8 cellular contexts compared by ENCODE assay signal in genomic region chr12:122701491-122701890, GRCh38. TPM values are rescaled to one million over a fixed set of nuclear protein-coding genes. Genes with fewer than 3 reads are reported as not detected.
DNase-seq lines count a peak whose midpoint lies in the region; ATAC-seq, FAIRE-seq and TF ChIP-seq lines count a peak whose summit lies in the region.
"Not testable (repeated sequence)": the region's sequence is repeated elsewhere in the genome, so short reads cannot be mapped to it uniquely, and the experiment has no call there.
"Had no signal": no experiment of that assay in that cellular context is flagged by ENCODE, and none has a peak within 500 bp of the region (broad histone marks: within the 10 kb centered on the region; RNA-seq: fewer than 3 reads in every experiment).

No MANE protein-coding gene starts in this region.

- CTCF ChIA-PET in GM12878 (lab: Yijun Ruan, JAX): not testable (repeated sequence)

- FAIRE-seq in GM12878 (lab: Jason Lieb, UNC): peak; percentile 57

- not testable (repeated sequence) for H4K20me1 ChIP-seq in GM12878 (ENCODE audit: control insufficient read depth, insufficient read depth); smooth muscle cell (ENCODE audit: low read depth)

- RAD21 ChIA-PET in GM12878 (lab: Charles Lee; ENCODE audit: unreplicated experiment): not testable (repeated sequence)

- H2AFZ ChIP-seq in GM12878 (ENCODE audit: control insufficient read depth, low read depth, low read length): not testable (repeated sequence)
- peak overlapping the region; percentile 23 for H2AFZ ChIP-seq in smooth muscle cell (ENCODE audit: low read depth)

- in situ Hi-C loops in GM12878 (cut with MboI): not testable (repeated sequence)

- peak; percentile 23 for DNase-seq in H4 (ENCODE audit: low spot score)
- DNase-seq in NCI-H82 (lab: John Stamatoyannopoulos, UW): peak; percentile 9
- not testable (repeated sequence) for DNase-seq in GM12878 (ENCODE audit: low read depth, low spot score); esophagus squamous epithelium (lab: John Stamatoyannopoulos, UW); nephron progenitor cell; smooth muscle cell (lab: John Stamatoyannopoulos, UW; ENCODE audit: unreplicated experiment)
- DNase-seq in left kidney (ENCODE audit: low read depth, low spot score): peak; percentile 68

- H3K27me3 Mint-ChIP-seq in nephron progenitor cell (ENCODE audit: low read depth, poor library complexity): peaks cover 17% of the 10 kb centered on the region

- not testable (repeated sequence) for H3K4me1 Mint-ChIP-seq in nephron progenitor cell

- not testable (repeated sequence) for H3K4me2 ChIP-seq in GM12878 (ENCODE audit: control insufficient read depth, insufficient read depth)
- H3K4me2 ChIP-seq in smooth muscle cell: peak overlapping the region; percentile 28

- TF ChIP-seq RAD21 in GM12878 (IDR thresholded peaks at IDR 0.05; ENCODE audit: insufficient read depth, low read depth, low read length): not testable (repeated sequence)

- POLR2A ChIA-PET in GM12878 (lab: Charles Lee): not testable (repeated sequence)

- 38% methylated on average over 4 of the region's 4 CpGs for WGBS in GM12878 (ENCODE audit: insufficient coverage, insufficient replicate concordance, low lambda C conversion rate, missing lambda C conversion rate)
- 49 to 50% methylated on average over 3 to 4 of the region's 4 CpGs for WGBS in esophagus squamous epithelium, 2 donors
- WGBS in smooth muscle cell (ENCODE audit: low lambda C conversion rate): 9% methylated on average over 4 of the region's 4 CpGs

- not testable (repeated sequence) for ATAC-seq in GM12878

- H3K36me3 ChIP-seq in GM12878 (ENCODE audit: control insufficient read depth in 2 of 2, insufficient read depth in 2 of 2, low read length in 1 of 2); esophagus squamous epithelium; smooth muscle cell (ENCODE audit: low read depth): not testable (repeated sequence)

- not testable (repeated sequence) for H3K79me2 ChIP-seq in GM12878 (ENCODE audit: control insufficient read depth, insufficient read depth, low read length); smooth muscle cell (ENCODE audit: low read depth)

- H3K27ac Mint-ChIP-seq in nephron progenitor cell: peak overlapping the region; percentile 82

- intact Hi-C loops in GM12878 (cut with micrococcal nuclease; ENCODE audit: unreplicated experiment); esophagus squamous epithelium (cut with DNase I): not testable (repeated sequence)

- not testable (repeated sequence) for H3K9me3 ChIP-seq in GM12878 (replicated peaks; ENCODE audit: control insufficient read depth, insufficient read depth, low read length); esophagus squamous epithelium; smooth muscle cell (replicated peaks; ENCODE audit: low read depth)

- H3K4me3 Mint-ChIP-seq in nephron progenitor cell: not testable (repeated sequence)

- BruUV-seq in GM12878 (replicated peaks; lab: Mats Ljungman, UMichigan): not testable (repeated sequence)

- H3K4me3 ChIP-seq in GM12878, smooth muscle cell: not testable (repeated sequence)
- peak overlapping the region; percentile 3 to 45 (median 37) for H3K4me3 ChIP-seq in esophagus squamous epithelium

- not testable (repeated sequence) for TF ChIP-seq POLR2A in GM12878 (IDR thresholded peaks at IDR 0.05; ENCODE audit: low read depth, low read length); esophagus squamous epithelium (IDR thresholded peaks at IDR 0.05)

- H3K36me3 Mint-ChIP-seq in nephron progenitor cell (ENCODE audit: low read depth): not testable (repeated sequence)

- TF ChIP-seq CTCF in GM12878 (IDR thresholded peaks at IDR 0.05 in 2 of 3, conservative IDR thresholded peaks at IDR 0.05 in 1 of 3; ENCODE audit: control insufficient read depth in 2 of 3, extremely low read depth in 1 of 3, insufficient read depth in 1 of 3, low read depth in 3 of 3, low read length in 3 of 3); esophagus squamous epithelium (IDR thresholded peaks at IDR 0.05); nephron progenitor cell (IDR thresholded peaks at IDR 0.05); smooth muscle cell (IDR thresholded peaks at IDR 0.05; ENCODE audit: borderline replicate concordance, insufficient read depth, poor library complexity, severe bottlenecking): not testable (repeated sequence)

- H3K9ac ChIP-seq in GM12878 (ENCODE audit: control insufficient read depth, insufficient read depth, low read length); smooth muscle cell (ENCODE audit: low read depth): not testable (repeated sequence)

- H3F3A ChIP-seq in smooth muscle cell (ENCODE audit: low read depth): not testable (repeated sequence)

- not testable (repeated sequence) for H3K9me3 Mint-ChIP-seq in nephron progenitor cell

- H3K27ac ChIP-seq in GM12878 (ENCODE audit: control insufficient read depth, insufficient read depth); smooth muscle cell (ENCODE audit: low read depth): not testable (repeated sequence)
- H3K27ac ChIP-seq in esophagus squamous epithelium: peak overlapping the region; percentile 28 to 87 (median 76)

- TF ChIP-seq EP300 in GM12878 (IDR thresholded peaks at IDR 0.05; ENCODE audit: borderline replicate concordance in 1 of 2, control insufficient read depth in 1 of 2, low read depth in 2 of 2, low read length in 2 of 2): not testable (repeated sequence)

- not testable (repeated sequence) for H3K4me1 ChIP-seq in GM12878 (ENCODE audit: control insufficient read depth, insufficient read depth, low read length); smooth muscle cell (ENCODE audit: low read depth)
- H3K4me1 ChIP-seq in esophagus squamous epithelium: peaks cover 0 to 49% (median 0%) of the 10 kb centered on the region in 3 donors

- not testable (repeated sequence) for H3K27me3 ChIP-seq in GM12878 (replicated peaks in 1 of 2; ENCODE audit: control insufficient read depth in 2 of 2, insufficient read depth in 2 of 2, low read length in 1 of 2); esophagus squamous epithelium; smooth muscle cell (ENCODE audit: low read depth)

- SMC1A ChIA-PET in GM12878 (lab: Charles Lee; ENCODE audit: uncharacterized antibody, unreplicated experiment): interaction anchor here (0.9 to 1.0 kb wide), 2 partner anchors 19 to 27 kb away, joined by 3 read pairs; no protein-coding TSS in a partner anchor

RNA-seq across cellular contexts. Expression of gene HCAR2, which starts 1.7 kb away (rescaled TPM):
- total RNA-seq in H4 (2014; rRNA removed; shearing (Covaris generic)): 0.31 TPM in 1 of 2 replicates, not detected in the other
- total RNA-seq in GM12878 (2013; cell fraction: nucleolus; rRNA removed): 0.25 and 0.39 TPM in 2 replicates
- total RNA-seq in GM12878 (2014; rRNA removed): 0.22 and 0.34 TPM in 2 replicates
- 0.22 and 0.37 TPM in 2 replicates for total RNA-seq in GM12878 (2014; rRNA removed; fragmentation: Illumina TruSeq; extraction: Trizol)
- 0.13 and 0.28 TPM in 2 replicates for total RNA-seq in GM12878 (2021)
- not detected for polyA plus RNA-seq in GM12878 (2011; ENCODE audit: low read depth)
- 0.16 and 0.19 TPM in 2 replicates for polyA plus RNA-seq in GM12878 (2011; rRNA removed)
- 0.18 and 0.27 TPM in 2 replicates for polyA plus RNA-seq in GM12878 (2011; cell fraction: cytosol; rRNA removed)
- 0.19 and 0.25 TPM in 2 replicates for polyA plus RNA-seq in GM12878 (2011; cell fraction: nucleus; rRNA removed)
- polyA plus RNA-seq in GM12878 (2012): 0.32 and 0.37 TPM in 2 replicates
- 0.25 and 0.93 TPM in 2 replicates for polyA plus RNA-seq in GM12878 (2014; fragmentation: Illumina TruSeq; extraction: Trizol)
- polyA plus RNA-seq in GM12878 (2014; fragmentation: Nextera tagmentation; extraction: Ambion mirVana): under 1 TPM; 0.37 to 0.66 TPM
- 0.18 and 0.58 TPM in 2 replicates for polyA plus RNA-seq in GM12878 (2014; rRNA removed)
- polyA plus RNA-seq in GM12878 (2016; fragmentation: Nextera tagmentation; extraction: Ambion mirVana): under 1 TPM; 0.43 to 0.48 TPM
- polyA minus RNA-seq in GM12878 (2011; rRNA and poly(A)+ RNA removed): 0.26 and 0.59 TPM in 2 replicates
- not detected in 2 replicates for polyA minus RNA-seq in GM12878 (2011; cell fraction: cytosol; rRNA and poly(A)+ RNA removed)
- 0.12 and 0.29 TPM in 2 replicates for polyA minus RNA-seq in GM12878 (2011; cell fraction: nucleus; rRNA and poly(A)+ RNA removed)
- 10 to 100 TPM; 12.0 to 24.1 (median 17.7) TPM for total RNA-seq in esophagus squamous epithelium
- 0.85 and 2.0 TPM in 2 replicates for total RNA-seq in smooth muscle cell
- 0.63 and 1.8 TPM in 2 replicates for polyA plus RNA-seq in smooth muscle cell
- total RNA-seq: Calu3 had no signal

RNA-seq across cellular contexts. Expression of gene HCAR3, which starts 15.1 kb away (rescaled TPM):
- total RNA-seq in H4 (2014; rRNA removed; shearing (Covaris generic)): not detected in 2 replicates
- 1.2 and 1.3 TPM in 2 replicates for total RNA-seq in GM12878 (2013; cell fraction: nucleolus; rRNA removed)
- 1.0 and 1.2 TPM in 2 replicates for total RNA-seq in GM12878 (2014; rRNA removed)
- 2.0 and 2.4 TPM in 2 replicates for total RNA-seq in GM12878 (2014; rRNA removed; fragmentation: Illumina TruSeq; extraction: Trizol)
- total RNA-seq in GM12878 (2021): 1.9 and 2.2 TPM in 2 replicates
- 0.79 TPM for polyA plus RNA-seq in GM12878 (2011; ENCODE audit: low read depth)
- 0.50 and 0.57 TPM in 2 replicates for polyA plus RNA-seq in GM12878 (2011; rRNA removed)
- 0.61 and 0.69 TPM in 2 replicates for polyA plus RNA-seq in GM12878 (2011; cell fraction: cytosol; rRNA removed)
- polyA plus RNA-seq in GM12878 (2011; cell fraction: nucleus; rRNA removed): 0.32 and 0.46 TPM in 2 replicates
- 1.4 and 1.6 TPM in 2 replicates for polyA plus RNA-seq in GM12878 (2012)
- polyA plus RNA-seq in GM12878 (2014; fragmentation: Illumina TruSeq; extraction: Trizol): 2.4 and 3.1 TPM in 2 replicates
- 1 to 10 TPM; 2.2 to 3.0 TPM for polyA plus RNA-seq in GM12878 (2014; fragmentation: Nextera tagmentation; extraction: Ambion mirVana)
- 1.5 and 2.4 TPM in 2 replicates for polyA plus RNA-seq in GM12878 (2014; rRNA removed)
- 1 to 10 TPM; 1.6 to 2.2 TPM for polyA plus RNA-seq in GM12878 (2016; fragmentation: Nextera tagmentation; extraction: Ambion mirVana)
- polyA minus RNA-seq in GM12878 (2011; rRNA and poly(A)+ RNA removed): 1.2 and 1.5 TPM in 2 replicates
- not detected in 2 replicates for polyA minus RNA-seq in GM12878 (2011; cell fraction: cytosol; rRNA and poly(A)+ RNA removed)
- 0.60 and 1.1 TPM in 2 replicates for polyA minus RNA-seq in GM12878 (2011; cell fraction: nucleus; rRNA and poly(A)+ RNA removed)
- 10 to 100 TPM in 2 of 4 donors, 1 to 10 TPM in 2; 4.7 to 18.8 (median 10.5) TPM for total RNA-seq in esophagus squamous epithelium
- total RNA-seq in smooth muscle cell: not detected in 2 replicates
- 0.26 and 0.43 TPM in 2 replicates for polyA plus RNA-seq in smooth muscle cell

RNA-seq across cellular contexts. Expression of gene HCAR1, which starts 29.2 kb away (rescaled TPM):
- total RNA-seq in H4 (2014; rRNA removed; shearing (Covaris generic)): not detected in 2 replicates
- total RNA-seq in GM12878 (2013; cell fraction: nucleolus; rRNA removed): 0.06 TPM in 1 of 2 replicates, not detected in the other
- total RNA-seq in GM12878 (2014; rRNA removed) (under 0.01 TPM in 1 of 2 replicates, not detected in the other), GM12878 (2014; rRNA removed; fragmentation: Illumina TruSeq; extraction: Trizol) (0.04 and 0.05 TPM in 2 replicates), GM12878 (2021) (0.05 TPM in 2 replicates), esophagus squamous epithelium (under 1 TPM in 1 of 4 donors, not detected in 3; 0.23 TPM), smooth muscle cell (not detected in 2 replicates)
- not detected for polyA plus RNA-seq in GM12878 (2011; ENCODE audit: low read depth)
- polyA plus RNA-seq in GM12878 (2011; rRNA removed) (not detected in 2 replicates), GM12878 (2014; fragmentation: Illumina TruSeq; extraction: Trizol) (0.01 and 0.03 TPM in 2 replicates), GM12878 (2014; fragmentation: Nextera tagmentation; extraction: Ambion mirVana) (not detected), GM12878 (2014; rRNA removed) (0.06 TPM in 1 of 2 replicates, not detected in the other), GM12878 (2016; fragmentation: Nextera tagmentation; extraction: Ambion mirVana) (not detected), smooth muscle cell (not detected in 2 replicates)
- not detected in 2 replicates for polyA plus RNA-seq in GM12878 (2011; cell fraction: cytosol; rRNA removed)
- polyA plus RNA-seq in GM12878 (2011; cell fraction: nucleus; rRNA removed): not detected in 2 replicates
- polyA plus RNA-seq in GM12878 (2012): 0.03 TPM in 1 of 2 replicates, not detected in the other
- not detected in 2 replicates for polyA minus RNA-seq in GM12878 (2011; rRNA and poly(A)+ RNA removed)
- not detected in 2 replicates for polyA minus RNA-seq in GM12878 (2011; cell fraction: cytosol; rRNA and poly(A)+ RNA removed)
- polyA minus RNA-seq in GM12878 (2011; cell fraction: nucleus; rRNA and poly(A)+ RNA removed): not detected in 2 replicates

RNA-seq across cellular contexts. Expression of gene DENR, which starts 51.1 kb away (rescaled TPM):
- 50.6 and 55.4 TPM in 2 replicates for total RNA-seq in H4 (2014; rRNA removed; shearing (Covaris generic))
- total RNA-seq in GM12878 (2013; cell fraction: nucleolus; rRNA removed): 71.4 and 71.6 TPM in 2 replicates
- total RNA-seq in GM12878 (2014; rRNA removed) (46.7 and 51.8 TPM in 2 replicates), GM12878 (2014; rRNA removed; fragmentation: Illumina TruSeq; extraction: Trizol) (60.4 and 61.4 TPM in 2 replicates), GM12878 (2021) (52.0 and 54.3 TPM in 2 replicates), esophagus squamous epithelium (10 to 100 TPM; 23.3 to 40.1 (median 32.3) TPM), smooth muscle cell (32.5 and 36.3 TPM in 2 replicates)
- polyA plus RNA-seq in GM12878 (2011; ENCODE audit: low read depth): 19.8 TPM
- polyA plus RNA-seq in GM12878 (2011; rRNA removed) (55.6 and 96.0 TPM in 2 replicates), GM12878 (2014; fragmentation: Illumina TruSeq; extraction: Trizol) (67.8 and 74.6 TPM in 2 replicates), GM12878 (2014; fragmentation: Nextera tagmentation; extraction: Ambion mirVana) (10 to 100 TPM; 29.4 to 44.5 TPM), GM12878 (2014; rRNA removed) (50.9 and 61.1 TPM in 2 replicates), GM12878 (2016; fragmentation: Nextera tagmentation; extraction: Ambion mirVana) (10 to 100 TPM; 94.2 to 97.7 TPM), smooth muscle cell (49.7 and 55.5 TPM in 2 replicates)
- 28.4 and 28.7 TPM in 2 replicates for polyA plus RNA-seq in GM12878 (2011; cell fraction: cytosol; rRNA removed)
- 16.5 and 26.0 TPM in 2 replicates for polyA plus RNA-seq in GM12878 (2011; cell fraction: nucleus; rRNA removed)
- 37.3 and 39.8 TPM in 2 replicates for polyA plus RNA-seq in GM12878 (2012)
- 20.5 and 20.7 TPM in 2 replicates for polyA minus RNA-seq in GM12878 (2011; rRNA and poly(A)+ RNA removed)
- polyA minus RNA-seq in GM12878 (2011; cell fraction: cytosol; rRNA and poly(A)+ RNA removed): 9.4 and 11.6 TPM in 2 replicates
- polyA minus RNA-seq in GM12878 (2011; cell fraction: nucleus; rRNA and poly(A)+ RNA removed): 16.1 and 22.9 TPM in 2 replicates
